In the genomic region with DNA sequence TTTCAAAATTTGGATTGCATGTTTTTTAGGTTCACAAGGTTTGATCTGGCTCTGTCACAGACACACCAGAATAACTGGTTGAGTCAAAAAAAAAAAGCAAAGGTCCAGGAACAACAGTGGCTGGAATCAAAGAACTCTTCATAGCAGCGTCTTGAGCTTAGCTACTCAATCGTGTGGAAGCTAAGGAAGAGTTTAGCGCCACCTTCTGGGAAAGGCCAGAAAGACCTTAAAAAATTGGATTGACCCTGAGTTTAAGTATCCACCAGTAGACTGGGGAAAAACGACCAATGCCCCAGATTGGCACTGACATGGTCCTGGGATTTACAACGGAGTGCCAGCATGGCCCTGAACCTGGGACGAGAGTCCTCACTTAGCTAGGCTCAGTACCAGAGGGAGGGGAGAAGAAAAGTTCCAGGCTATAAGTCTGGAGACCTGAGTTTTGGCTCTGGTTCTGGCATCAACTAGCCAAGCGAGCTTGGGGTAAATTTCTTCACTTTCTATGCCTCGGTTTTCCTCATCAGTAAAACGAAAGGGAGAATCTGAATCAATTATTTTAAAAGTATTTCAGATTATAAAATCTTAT, we compare ENCODE assay signal across 9 cellular contexts.
A peak's percentile ranks its signal among the peaks of the same experiment; 100 is the strongest.
DNase-seq lines count a peak whose midpoint lies in the region; ATAC-seq and TF ChIP-seq lines count a peak whose summit lies in the region.
"Had no signal": no experiment of that assay in that cellular context is flagged by ENCODE, and none has a peak within 500 bp of the region (broad histone marks: within the 10 kb centered on the region; RNA-seq: fewer than 3 reads in every experiment).

No MANE protein-coding gene starts in this region.

- DNase-seq in AML-193 (lab: John Stamatoyannopoulos, UW) (peak; percentile 61 to 62), GM13977 (ENCODE audit: low spot score) (peak; percentile 65), MV-4-11 (lab: John Stamatoyannopoulos, UW) (peak; percentile 38), SHP77 (lab: John Stamatoyannopoulos, UW) (peak; percentile 45 to 47), esophagus squamous epithelium (lab: John Stamatoyannopoulos, UW) (no peak), natural killer cell (no peak)

- no peaks in the 10 kb centered on the region for H3K9me3 Mint-ChIP-seq in natural killer cell
- H3K9me3 Mint-ChIP-seq: memory B cell had no signal

- no peak for TF ChIP-seq POLR2A in esophagus squamous epithelium (IDR thresholded peaks at IDR 0.05)

- TF ChIP-seq CTCF in GM13977 (IDR thresholded peaks at IDR 0.05; ENCODE audit: extremely low read depth, insufficient read depth, missing control alignments) (peak; percentile 64), esophagus squamous epithelium (IDR thresholded peaks at IDR 0.05) (peak; percentile 18 to 74 (median 60)), natural killer cell (IDR thresholded peaks at IDR 0.05) (peak; percentile 59)

- no peak overlapping the region for H3K27ac ChIP-seq in esophagus squamous epithelium

- peaks cover 9% of the 10 kb centered on the region for H3K36me3 Mint-ChIP-seq in natural killer cell

- peaks cover 9 to 95% (median 39%) of the 10 kb centered on the region in 3 donors for H3K36me3 ChIP-seq in esophagus squamous epithelium

- H3K4me1 Mint-ChIP-seq in natural killer cell, result peaks cover 3 to 6% of the 10 kb centered on the region in 2 donors
- H3K4me1 Mint-ChIP-seq: memory B cell had no signal

- in situ Hi-C loops in GM13977 (cut with MboI; ENCODE audit: low pct_unique_long_range_greater_than_20kb, low sequenced_read_pairs, unreplicated experiment), result no loop called here

- intact Hi-C loops in esophagus squamous epithelium (cut with DNase I) (loop anchor here (5.0 kb wide), 1 partner anchor 259 kb away; no protein-coding TSS in a partner anchor), natural killer cell (cut with micrococcal nuclease) (loop anchor here (5.0 kb wide), 1 partner anchor 269 kb away; no protein-coding TSS in a partner anchor)

- no peaks in the 10 kb centered on the region for H3K27me3 ChIP-seq in esophagus squamous epithelium

- WGBS in esophagus squamous epithelium, 2 donors, result 30 to 38% methylated on average over 9 of the region's 9 CpGs

- H3K27me3 Mint-ChIP-seq in natural killer cell (ENCODE audit: low read depth in 2 of 2), result no peaks in the 10 kb centered on the region
- H3K27me3 Mint-ChIP-seq: memory B cell had no signal

- no peak overlapping the region for H3K4me3 Mint-ChIP-seq in natural killer cell
- H3K4me3 Mint-ChIP-seq: memory B cell had no signal

- H3K4me3 ChIP-seq in esophagus squamous epithelium, result no peak overlapping the region

- H3K4me1 ChIP-seq in esophagus squamous epithelium, result peaks cover 0 to 25% (median 4%) of the 10 kb centered on the region in 3 donors

- H3K9me3 ChIP-seq in esophagus squamous epithelium, result no peaks in the 10 kb centered on the region

- peak overlapping the region in 1 of 2 donors; percentile 17 for H3K27ac Mint-ChIP-seq in natural killer cell
- H3K27ac Mint-ChIP-seq: memory B cell had no signal

- ATAC-seq in natural killer cell (peak; percentile 52 to 62 (median 58)), GM21825 (IDR thresholded peaks at IDR 0.05; ENCODE audit: unreplicated experiment) (no peak), HG03520 (IDR thresholded peaks at IDR 0.05; ENCODE audit: unreplicated experiment) (no peak)

Comparison
In these comparisons a context has a peak if more than half of its experiments do, and no peak if none do; other contexts are left out.
1. DNase-seq: peak in AML-193 (2 of 2), GM13977 (single experiment), MV-4-11 (single experiment) and SHP77 (2 of 2); none in esophagus squamous epithelium (single experiment) and natural killer cell (single experiment).
2. ATAC-seq: peak in natural killer cell (3 of 3); none in GM21825 (single experiment) and HG03520 (single experiment).
3. Peak in every context shown above with its lines, with median percentiles within 50 percentile points of each other: CTCF ChIP-seq.